16 cellular contexts compared by ENCODE assay signal in the genomic region with DNA sequence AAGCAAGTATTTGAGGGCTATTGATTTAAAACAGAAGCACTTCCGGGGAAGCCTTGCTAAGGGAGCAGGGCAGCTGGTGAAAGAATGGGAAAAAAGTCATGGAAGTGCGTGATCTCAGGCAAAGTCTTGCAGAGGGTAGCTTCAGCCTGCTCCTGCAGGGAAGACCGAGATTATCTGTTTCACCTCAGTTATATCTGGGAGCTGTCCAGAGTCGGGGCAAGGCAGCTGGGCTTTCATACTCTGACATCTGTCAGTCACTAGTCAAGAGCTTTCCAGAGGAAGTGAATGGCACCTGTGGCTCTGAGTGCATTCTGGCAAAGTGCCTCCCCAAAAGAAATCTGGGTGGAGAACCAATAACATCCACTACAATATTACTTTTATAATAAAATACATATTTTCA. TPM values are rescaled to one million over a fixed set of nuclear protein-coding genes. Genes with fewer than 3 reads are reported as not detected.
DNase-seq lines count a peak whose midpoint lies in the region; ATAC-seq and TF ChIP-seq lines count a peak whose summit lies in the region.
"Had no signal": no experiment of that assay in that cellular context is flagged by ENCODE, and none has a peak within 500 bp of the region (broad histone marks: within the 10 kb centered on the region; RNA-seq: fewer than 3 reads in every experiment).

No MANE protein-coding gene starts in this region.

- WGBS in right cardiac atrium = 60% methylated on average over 4 of the region's 4 CpGs
- 44% methylated on average over 4 of the region's 4 CpGs for WGBS in hepatocyte (ENCODE audit: low lambda C conversion rate, missing lambda C conversion rate)

- H3K79me2 ChIP-seq in HCT116 (ENCODE audit: insufficient read depth, low read length) = no peaks in the 10 kb centered on the region
- no peaks in the 10 kb centered on the region for H3K79me2 ChIP-seq in hepatocyte

- H3K4me3 ChIP-seq in right cardiac atrium (ENCODE audit: low read length) (no peak overlapping the region), HCT116 (replicated peaks in 1 of 2; ENCODE audit: low read depth in 1 of 2, low read length in 2 of 2) (no peak overlapping the region), hepatocyte (no peak overlapping the region)
- H3K4me3 ChIP-seq: A549, GM12878, GM23248 had no signal

- H3K36me3 Mint-ChIP-seq in WTC11 = no peaks in the 10 kb centered on the region
- H3K36me3 Mint-ChIP-seq: CD4-positive, alpha-beta memory T cell had no signal

- POLR2A ChIA-PET in HCT116 (lab: Charles Lee) (no interaction called here), WTC11 (lab: Charles Lee) (interaction anchor here (0.6 kb wide), 1 partner anchor 10 kb away, joined by 3 read pairs; no protein-coding TSS in a partner anchor), RWPE1 (lab: Yijun Ruan, JAX; ENCODE audit: low non-redundant PET) (no interaction called here)

- H2AFZ ChIP-seq in HCT116 (ENCODE audit: low read depth, low read length, poor library complexity, severe bottlenecking) (no peak overlapping the region), hepatocyte (no peak overlapping the region)
- H2AFZ ChIP-seq: GM23248 had no signal

- no peak overlapping the region for H3K27ac ChIP-seq in right cardiac atrium (ENCODE audit: low read length)
- H3K27ac ChIP-seq in HCT116 (ENCODE audit: low read depth, low read length) = no peak overlapping the region
- H3K27ac ChIP-seq in RWPE1 = no peak overlapping the region
- no peak overlapping the region for H3K27ac ChIP-seq in hepatocyte
- H3K27ac ChIP-seq: A549, C4-2B, GM23248 had no signal

- BruUV-seq in HCT116 (replicated peaks; lab: Mats Ljungman, UMichigan) = no TSS peak

- H3K9ac ChIP-seq in HCT116 (ENCODE audit: low read length) = no peak overlapping the region
- H3K9ac ChIP-seq: GM23248 had no signal

- H3K36me3 ChIP-seq in HCT116 (ENCODE audit: control insufficient read depth in 1 of 2, insufficient read depth in 2 of 2, low read length in 2 of 2) (no peaks in the 10 kb centered on the region), hepatocyte (replicated peaks; ENCODE audit: insufficient read depth, low read depth) (no peaks in the 10 kb centered on the region)
- H3K36me3 ChIP-seq: BE2C had no signal

- H3K4me1 Mint-ChIP-seq in WTC11 = peaks cover 32% of the 10 kb centered on the region
- H3K4me1 Mint-ChIP-seq: CD4-positive, alpha-beta memory T cell had no signal

- no peak overlapping the region for H3K4me2 ChIP-seq in HCT116 (ENCODE audit: low read length)
- H3K4me2 ChIP-seq in hepatocyte = no peak overlapping the region
- H3K4me2 ChIP-seq: A549 had no signal

- no peak for ATAC-seq in Right ventricle myocardium inferior
- no peak for ATAC-seq in right cardiac atrium
- ATAC-seq in HCT116 = no peak
- ATAC-seq in WTC11 = peak; percentile 43
- ATAC-seq: A549, GM12878 had no signal

- TF ChIP-seq CTCF in HCT116 (IDR thresholded peaks at IDR 0.05 in 2 of 3, conservative IDR thresholded peaks at IDR 0.05 in 1 of 3; ENCODE audit: borderline replicate concordance in 1 of 3, insufficient read depth in 1 of 3, low read depth in 2 of 3, low read length in 2 of 3) (no peak), WTC11 (IDR thresholded peaks at IDR 0.05) (no peak), RWPE1 (conservative IDR thresholded peaks at IDR 0.05; ENCODE audit: low read depth) (no peak), hepatocyte (IDR thresholded peaks at IDR 0.05; ENCODE audit: poor library complexity) (no peak)

- TF ChIP-seq POLR2A in HCT116 (IDR thresholded peaks at IDR 0.05; ENCODE audit: borderline replicate concordance, extremely low read depth, insufficient read depth, insufficient read length) = no peak

- no peaks in the 10 kb centered on the region for H3K27me3 Mint-ChIP-seq in WTC11 (ENCODE audit: low read depth)

- RAD21 ChIA-PET in HCT116 (lab: Charles Lee; ENCODE audit: low non-redundant PET in 1 of 2, low total read pairs in 2 of 2, uncharacterized antibody in 2 of 2, unreplicated experiment in 2 of 2) = no interaction called here

- H3K4me1 ChIP-seq in right cardiac atrium (ENCODE audit: control insufficient read depth, insufficient read depth, low read length) (no peaks in the 10 kb centered on the region), HCT116 (ENCODE audit: control insufficient read depth in 1 of 2, insufficient read depth in 2 of 2, low read length in 2 of 2) (no peaks in the 10 kb centered on the region), hepatocyte (ENCODE audit: insufficient read depth) (no peaks in the 10 kb centered on the region)
- H3K4me1 ChIP-seq: A549, BE2C had no signal

- H3K9me2 ChIP-seq in HCT116 (ENCODE audit: insufficient read depth) (no peaks in the 10 kb centered on the region), hepatocyte (replicated peaks; ENCODE audit: insufficient read depth) (no peaks in the 10 kb centered on the region)

- no peak overlapping the region for H3K4me3 Mint-ChIP-seq in WTC11
- H3K4me3 Mint-ChIP-seq: CD4-positive, alpha-beta memory T cell; IgD-negative memory B cell had no signal

- no peak overlapping the region for H3K27ac Mint-ChIP-seq in WTC11
- H3K27ac Mint-ChIP-seq: CD4-positive, alpha-beta memory T cell; IgD-negative memory B cell had no signal

- H3K9me3 ChIP-seq in right cardiac atrium (ENCODE audit: control insufficient read depth, low read length) = no peaks in the 10 kb centered on the region
- H3K9me3 ChIP-seq in HCT116 (ENCODE audit: control insufficient read depth in 1 of 2, insufficient read depth in 1 of 2, low read depth in 1 of 2, low read length in 2 of 2) = no peaks in the 10 kb centered on the region
- no peaks in the 10 kb centered on the region for H3K9me3 ChIP-seq in hepatocyte (ENCODE audit: low read depth)
- H3K9me3 ChIP-seq: A549, BE2C had no signal

- TF ChIP-seq RAD21 in HCT116 (IDR thresholded peaks at IDR 0.05; ENCODE audit: low read depth) = no peak

- intact Hi-C loops in Right ventricle myocardium inferior (cut with DNase I) (no loop called here), right cardiac atrium (cut with DNase I) (no loop called here), HCT116 (cut with micrococcal nuclease) (no loop called here)

- H3K27me3 ChIP-seq in right cardiac atrium (ENCODE audit: control insufficient read depth, insufficient read depth) (no peaks in the 10 kb centered on the region), HCT116 (ENCODE audit: insufficient read depth, low read length) (no peaks in the 10 kb centered on the region), hepatocyte (no peaks in the 10 kb centered on the region)

- H4K20me1 ChIP-seq in HCT116 (ENCODE audit: insufficient read depth) = no peaks in the 10 kb centered on the region
- H4K20me1 ChIP-seq in hepatocyte (ENCODE audit: insufficient read depth, poor library complexity, severe bottlenecking) = no peaks in the 10 kb centered on the region

- H3K9me3 Mint-ChIP-seq in WTC11 = no peaks in the 10 kb centered on the region
- H3K9me3 Mint-ChIP-seq: CD4-positive, alpha-beta memory T cell; IgD-negative memory B cell had no signal

- peak; percentile 41 for DNase-seq in Right ventricle myocardium inferior (ENCODE audit: missing footprints)
- DNase-seq in right cardiac atrium = no peak
- DNase-seq in HCT116 (ENCODE audit: low read depth, low spot score) = no peak
- no peak for DNase-seq in WTC11 (ENCODE audit: low spot score)
- no peak for DNase-seq in RWPE1 (ENCODE audit: low spot score)
- no peak for DNase-seq in hepatocyte (ENCODE audit: low spot score)
- DNase-seq: BE2C; CD4-positive, alpha-beta memory T cell; GM23248; H7 had no signal

- CTCF ChIA-PET in HCT116 (lab: Charles Lee) (no interaction called here), WTC11 (lab: Charles Lee) (no interaction called here), RWPE1 (lab: Yijun Ruan, JAX) (no interaction called here)

TF ChIP-seq in HCT116, 20 proteins besides CTCF, POLR2A, EP300 and RAD21 (continues in another document):
- TF ChIP-seq TCF7L2 (IDR thresholded peaks at IDR 0.05; ENCODE audit: borderline replicate concordance, extremely low read depth, insufficient read depth, insufficient read length) (no peak), SIN3A (IDR thresholded peaks at IDR 0.05; ENCODE audit: low read depth) (no peak), ELF1 (IDR thresholded peaks at IDR 0.05; ENCODE audit: borderline replicate concordance, low read depth) (no peak), SP1 (IDR thresholded peaks at IDR 0.05; ENCODE audit: low read depth) (no peak)

TF ChIP-seq in WTC11, 78 proteins besides CTCF, POLR2A, EP300 and RAD21 (continues in another document):
- TF ChIP-seq NR2C2 (CRISPR knock-in tag; IDR thresholded peaks at IDR 0.05) (no peak), GRHL2 (CRISPR knock-in tag; IDR thresholded peaks at IDR 0.05; ENCODE audit: insufficient replicate concordance, severe bottlenecking) (no peak)
- TF ChIP-seq, protein P1, sequence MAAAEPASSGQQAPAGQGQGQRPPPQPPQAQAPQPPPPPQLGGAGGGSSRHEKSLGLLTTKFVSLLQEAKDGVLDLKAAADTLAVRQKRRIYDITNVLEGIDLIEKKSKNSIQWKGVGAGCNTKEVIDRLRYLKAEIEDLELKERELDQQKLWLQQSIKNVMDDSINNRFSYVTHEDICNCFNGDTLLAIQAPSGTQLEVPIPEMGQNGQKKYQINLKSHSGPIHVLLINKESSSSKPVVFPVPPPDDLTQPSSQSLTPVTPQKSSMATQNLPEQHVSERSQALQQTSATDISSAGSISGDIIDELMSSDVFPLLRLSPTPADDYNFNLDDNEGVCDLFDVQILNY (CRISPR knock-in tag; IDR thresholded peaks at IDR 0.05) = no peak
- TF ChIP-seq, protein P2, sequence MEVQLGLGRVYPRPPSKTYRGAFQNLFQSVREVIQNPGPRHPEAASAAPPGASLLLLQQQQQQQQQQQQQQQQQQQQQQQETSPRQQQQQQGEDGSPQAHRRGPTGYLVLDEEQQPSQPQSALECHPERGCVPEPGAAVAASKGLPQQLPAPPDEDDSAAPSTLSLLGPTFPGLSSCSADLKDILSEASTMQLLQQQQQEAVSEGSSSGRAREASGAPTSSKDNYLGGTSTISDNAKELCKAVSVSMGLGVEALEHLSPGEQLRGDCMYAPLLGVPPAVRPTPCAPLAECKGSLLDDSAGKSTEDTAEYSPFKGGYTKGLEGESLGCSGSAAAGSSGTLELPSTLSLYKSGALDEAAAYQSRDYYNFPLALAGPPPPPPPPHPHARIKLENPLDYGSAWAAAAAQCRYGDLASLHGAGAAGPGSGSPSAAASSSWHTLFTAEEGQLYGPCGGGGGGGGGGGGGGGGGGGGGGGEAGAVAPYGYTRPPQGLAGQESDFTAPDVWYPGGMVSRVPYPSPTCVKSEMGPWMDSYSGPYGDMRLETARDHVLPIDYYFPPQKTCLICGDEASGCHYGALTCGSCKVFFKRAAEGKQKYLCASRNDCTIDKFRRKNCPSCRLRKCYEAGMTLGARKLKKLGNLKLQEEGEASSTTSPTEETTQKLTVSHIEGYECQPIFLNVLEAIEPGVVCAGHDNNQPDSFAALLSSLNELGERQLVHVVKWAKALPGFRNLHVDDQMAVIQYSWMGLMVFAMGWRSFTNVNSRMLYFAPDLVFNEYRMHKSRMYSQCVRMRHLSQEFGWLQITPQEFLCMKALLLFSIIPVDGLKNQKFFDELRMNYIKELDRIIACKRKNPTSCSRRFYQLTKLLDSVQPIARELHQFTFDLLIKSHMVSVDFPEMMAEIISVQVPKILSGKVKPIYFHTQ (CRISPR knock-in tag; IDR thresholded peaks at IDR 0.05) = no peak

RNA-seq across cellular contexts. Expression of a gene that starts 8.7 kb away (rescaled TPM):
- total RNA-seq in Right ventricle myocardium inferior (not detected), right cardiac atrium (not detected), HCT116 (2021; ENCODE audit: unreplicated experiment) (not detected), WTC11 (2021) (0.55 to 0.94 TPM (median 0.92 TPM) in 3 replicates), hepatocyte (1.2 and 6.3 TPM in 2 replicates)
- polyA plus RNA-seq in right cardiac atrium (not detected), hepatocyte (1.5 and 2.3 TPM in 2 replicates)
- polyA plus RNA-seq in HCT116 (2012) = 0.18 and 0.35 TPM in 2 replicates
- total RNA-seq: CD4-positive, alpha-beta memory T cell; G401; GM12878; GM23248 had no signal
- polyA plus RNA-seq: A549; AG04450; CD4-positive, alpha-beta memory T cell; GM12878; GM23248; IgD-negative memory B cell had no signal
